In genomic region chr15:62054979-62055378, GRCh38 we compare ENCODE assay signal across 18 cellular contexts. TPM values are rescaled to one million over a fixed set of nuclear protein-coding genes. Genes with fewer than 3 reads are reported as not detected.
"Had no signal": no experiment of that assay in that cellular context is flagged by ENCODE, and none has a peak within 500 bp of the region (broad histone marks: within the 10 kb centered on the region; RNA-seq: fewer than 3 reads in every experiment).

No MANE protein-coding gene starts in this region.

- H3K27ac ChIP-seq: coronary artery, heart left ventricle, left ventricle myocardium inferior, lower lobe of right lung, sigmoid colon, skin epidermis had no signal

- H3K27me3 ChIP-seq: heart left ventricle, neutrophil, sigmoid colon had no signal

- FAIRE-seq: keratinocyte, urothelium cell line had no signal

- ATAC-seq: heart left ventricle, lower lobe of right lung had no signal

- DNase-seq: effector CD4-positive, alpha-beta T cell; endodermal cell; foreskin melanocyte; heart left ventricle; hypothalamus; left ventricle myocardium inferior; lower lobe of right lung; midbrain; posterior cingulate gyrus; sigmoid colon; stimulated activated naive CD4-positive, alpha-beta T cell had no signal

- H3K9me3 ChIP-seq: heart left ventricle, left ventricle myocardium inferior, lower lobe of right lung, neutrophil, sigmoid colon had no signal

- H3K36me3 ChIP-seq: heart left ventricle, left ventricle myocardium inferior, lower lobe of right lung, neutrophil, sigmoid colon had no signal

- H3K4me3 ChIP-seq: coronary artery, heart left ventricle, left ventricle myocardium inferior, lower lobe of right lung, sigmoid colon, skin epidermis had no signal

RNA-seq across cellular contexts. Expression of gene C2CD4A, which starts 11.8 kb away (rescaled TPM):
- total RNA-seq: endodermal cell, heart left ventricle, left ventricle myocardium inferior, osteocyte had no signal
- polyA plus RNA-seq: keratinocyte, neural cell had no signal
